14 cellular contexts compared by ENCODE assay signal in genomic region chr5:64532212-64532611, GRCh38. TPM values are rescaled to one million over a fixed set of nuclear protein-coding genes. Genes with fewer than 3 reads are reported as not detected.
"Had no signal": no experiment of that assay in that cellular context is flagged by ENCODE, and none has a peak within 500 bp of the region (broad histone marks: within the 10 kb centered on the region; RNA-seq: fewer than 3 reads in every experiment).

No MANE protein-coding gene starts in this region.

- H3K79me2 ChIP-seq: hepatocyte had no signal

- DNase-seq: activated CD4-positive, alpha-beta T cell treated with anti-CD3 and anti-CD28 coated beads, Interleukin-2, amount 50 U/mL, for 1 hour; activated naive CD4-positive, alpha-beta T cell treated with anti-CD3 and anti-CD28 coated beads, Interleukin-2, amount 50 U/mL, for 16 hours; adrenal gland; effector memory CD8-positive, alpha-beta T cell; erythroblast; kidney; left ventricle myocardium superior; nephron progenitor cell; stimulated activated CD4-positive, alpha-beta T cell treated with anti-CD3 and anti-CD28 coated beads, Interleukin-2, amount 100 ng/mL, for 48 hours; stimulated activated naive CD8-positive, alpha-beta T cell treated with anti-CD3 and anti-CD28 coated beads, Interleukin-15, Interleukin-2, amounts not matched to agents 100 U/mL and 50 U/mL, for 24 hours had no signal

- H3K27me3 Mint-ChIP-seq: brain; effector memory CD8-positive, alpha-beta T cell had no signal

- H3K9me3 ChIP-seq: adrenal gland, suprapubic skin had no signal

- ATAC-seq: effector memory CD8-positive, alpha-beta T cell; left ventricle myocardium superior; stimulated activated naive CD8-positive, alpha-beta T cell treated with anti-CD3 and anti-CD28 coated beads, Interleukin-15, Interleukin-2, amounts not matched to agents 100 U/mL and 50 U/mL, for 24 hours had no signal

- H3K27ac ChIP-seq: adrenal gland, hepatocyte, suprapubic skin had no signal

- H3K4me3 ChIP-seq: adrenal gland, hepatocyte, suprapubic skin had no signal

- H3K4me1 Mint-ChIP-seq: nephron progenitor cell had no signal

- H3K4me2 ChIP-seq: hepatocyte had no signal

- H3K36me3 ChIP-seq: adrenal gland, suprapubic skin had no signal

- H3K27ac Mint-ChIP-seq: activated T-helper 2 cell treated with anti-CD3 and anti-CD28 coated beads, Interferon-gamma antibody, Interleukin-2, Interleukin-4, amounts not matched to agents 10 μg/mL and 5 μg/mL and 100 μg/mL, durations not matched to agents 14 hours and 24 hours and 36 hours; effector memory CD8-positive, alpha-beta T cell; nephron progenitor cell had no signal

- H2AFZ ChIP-seq: hepatocyte had no signal

- H3K27me3 ChIP-seq: adrenal gland, hepatocyte, suprapubic skin had no signal

- H3K4me1 ChIP-seq: suprapubic skin had no signal

- H3K4me3 Mint-ChIP-seq: effector memory CD8-positive, alpha-beta T cell; nephron progenitor cell had no signal

- H3K9me3 Mint-ChIP-seq: activated T-helper 2 cell treated with anti-CD3 and anti-CD28 coated beads, Interferon-gamma antibody, Interleukin-2, Interleukin-4, amounts not matched to agents 10 μg/mL and 5 μg/mL and 100 μg/mL, durations not matched to agents 14 hours and 24 hours and 36 hours; brain; effector memory CD8-positive, alpha-beta T cell; nephron progenitor cell had no signal

RNA-seq across cellular contexts. Expression of gene RGS7BP, which starts 26.4 kb away (rescaled TPM):
- total RNA-seq: activated T-helper 2 cell treated with anti-CD3 and anti-CD28 coated beads, Interferon-gamma antibody, Interleukin-2, Interleukin-4, amounts not matched to agents 10 μg/mL and 5 μg/mL and 100 μg/mL, durations not matched to agents 14 hours and 24 hours and 36 hours had no signal
